Comparison of ENCODE assay signal across 20 cellular contexts in genomic region chr6:14621518-14621917, GRCh38.
DNase-seq lines count a peak whose midpoint lies in the region; ATAC-seq and TF ChIP-seq lines count a peak whose summit lies in the region.
"Had no signal": no experiment of that assay in that cellular context is flagged by ENCODE, and none has a peak within 500 bp of the region (broad histone marks: within the 10 kb centered on the region; RNA-seq: fewer than 3 reads in every experiment).

No MANE protein-coding gene starts in this region.

- peaks cover 18% of the 10 kb centered on the region for H3K4me1 Mint-ChIP-seq in glutamatergic neuron (ENCODE audit: low read depth, unreplicated experiment)
- H3K4me1 Mint-ChIP-seq: activated CD4-positive, alpha-beta memory T cell treated with anti-CD3 and anti-CD28 coated beads, Interleukin-2, amount 10 ng/mL, durations not matched to agents 7 days and 5 days had no signal

- peaks cover 7% of the 10 kb centered on the region for H3K9me3 Mint-ChIP-seq in glutamatergic neuron (ENCODE audit: unreplicated experiment)
- H3K9me3 Mint-ChIP-seq: activated CD4-positive, alpha-beta memory T cell treated with anti-CD3 and anti-CD28 coated beads, Interleukin-2, amount 10 ng/mL, durations not matched to agents 7 days and 5 days; activated T-helper 17 cell treated with anti-CD3 and anti-CD28 coated beads, Interleukin-2, amount 50 U/mL, for 72 hours; H9 had no signal

- no peaks in the 10 kb centered on the region for H3K9me3 ChIP-seq in upper lobe of right lung
- H3K9me3 ChIP-seq: adrenal gland, SK-N-SH, tibial artery had no signal

- H3K27me3 Mint-ChIP-seq in glutamatergic neuron (ENCODE audit: unreplicated experiment): peaks cover 9% of the 10 kb centered on the region
- H3K27me3 Mint-ChIP-seq: activated T-helper 17 cell treated with anti-CD3 and anti-CD28 coated beads, Interleukin-2, amount 50 U/mL, for 72 hours had no signal

- H3K4me1 ChIP-seq in upper lobe of right lung: peaks cover 14% of the 10 kb centered on the region
- H3K4me1 ChIP-seq: adrenal gland had no signal

- H3K4me3 ChIP-seq in upper lobe of right lung: no peak overlapping the region
- H3K4me3 ChIP-seq: adrenal gland, heart left ventricle, skin epidermis, tibial artery had no signal

- H3K36me3 Mint-ChIP-seq in glutamatergic neuron (ENCODE audit: unreplicated experiment): no peaks in the 10 kb centered on the region

- peak; percentile 8 for DNase-seq in NOMO-1 treated with DMSO at 0.1 percent for 48 hours (lab: John Stamatoyannopoulos, UW; ENCODE audit: unreplicated experiment)
- DNase-seq in NOMO-1 treated with dmso at 0.1 percent for 144 hours (lab: John Stamatoyannopoulos, UW; ENCODE audit: unreplicated experiment): no peak
- DNase-seq in SW480 (ENCODE audit: low spot score): peak; percentile 49
- DNase-seq in glutamatergic neuron: no peak
- DNase-seq in upper lobe of right lung: no peak
- DNase-seq in activated CD4-positive, alpha-beta T cell treated with anti-CD3 and anti-CD28 coated beads for 4 hours: no peak
- DNase-seq in hypothalamus (lab: John Stamatoyannopoulos, UW): no peak
- DNase-seq in activated effector memory CD4-positive, alpha-beta T cell treated with Interleukin-2 at 50 U/mL for 16 hours: no peak
- DNase-seq: activated CD4-positive, alpha-beta memory T cell treated with anti-CD3 and anti-CD28 coated beads, Interleukin-2, amount 10 ng/mL, durations not matched to agents 7 days and 5 days; H9; heart left ventricle; islet precursor cell; midbrain; SK-N-SH; stimulated activated CD4-positive, alpha-beta T cell treated with anti-CD3 and anti-CD28 coated beads, Interleukin-4, amount 100 ng/mL, for 4 hours; tibial artery had no signal

- H3K27ac Mint-ChIP-seq in glutamatergic neuron (ENCODE audit: unreplicated experiment): peak overlapping the region; percentile 77
- H3K27ac Mint-ChIP-seq: activated CD4-positive, alpha-beta memory T cell treated with anti-CD3 and anti-CD28 coated beads, Interleukin-2, amount 10 ng/mL, durations not matched to agents 7 days and 5 days; activated T-helper 17 cell treated with anti-CD3 and anti-CD28 coated beads, Interleukin-2, amount 50 U/mL, for 72 hours had no signal

- no peaks in the 10 kb centered on the region for H3K27me3 ChIP-seq in upper lobe of right lung
- H3K27me3 ChIP-seq: adrenal gland, heart left ventricle had no signal

- peak; percentile 55 for ATAC-seq in upper lobe of right lung
- ATAC-seq: activated T-helper 17 cell treated with anti-CD3 and anti-CD28 coated beads, Interleukin-2, amount 50 U/mL, for 72 hours had no signal

- no peak overlapping the region for H3K27ac ChIP-seq in upper lobe of right lung
- H3K27ac ChIP-seq: adrenal gland, epithelial cell of prostate, heart left ventricle, skin epidermis, tibial artery had no signal

- H3K36me3 ChIP-seq in upper lobe of right lung: no peaks in the 10 kb centered on the region
- H3K36me3 ChIP-seq: adrenal gland, heart left ventricle, tibial artery had no signal

- intact Hi-C loops in upper lobe of right lung (cut with DNase I): no loop called here

- H3K4me3 Mint-ChIP-seq in glutamatergic neuron (ENCODE audit: unreplicated experiment): peak overlapping the region; percentile 56
- H3K4me3 Mint-ChIP-seq: activated CD4-positive, alpha-beta memory T cell treated with anti-CD3 and anti-CD28 coated beads, Interleukin-2, amount 10 ng/mL, durations not matched to agents 7 days and 5 days; activated T-helper 17 cell treated with anti-CD3 and anti-CD28 coated beads, Interleukin-2, amount 50 U/mL, for 72 hours had no signal

- no peak for TF ChIP-seq CTCF in glutamatergic neuron (IDR thresholded peaks at IDR 0.05; ENCODE audit: partially characterized antibody, unreplicated experiment)
- TF ChIP-seq CTCF in upper lobe of right lung (IDR thresholded peaks at IDR 0.05): no peak

Comparison
In these comparisons a context has a peak if more than half of its experiments do, and no peak if none do; other contexts are left out.
1. DNase-seq: peak in NOMO-1 treated with DMSO at 0.1 percent for 48 hours (single experiment) and SW480 (single experiment); none in NOMO-1 treated with dmso at 0.1 percent for 144 hours (single experiment), glutamatergic neuron (single experiment), upper lobe of right lung (single experiment), activated CD4-positive, alpha-beta T cell treated with anti-CD3 and anti-CD28 coated beads for 4 hours (0 of 2), hypothalamus (0 of 51) and activated effector memory CD4-positive, alpha-beta T cell treated with Interleukin-2 at 50 U/mL for 16 hours (single experiment).